In genomic region chr10:128420623-128421022, GRCh38 we compare ENCODE assay signal across 19 cellular contexts.
DNase-seq lines count a peak whose midpoint lies in the region; ATAC-seq and TF ChIP-seq lines count a peak whose summit lies in the region.
"Had no signal": no experiment of that assay in that cellular context is flagged by ENCODE, and none has a peak within 500 bp of the region (broad histone marks: within the 10 kb centered on the region; RNA-seq: fewer than 3 reads in every experiment).

No MANE protein-coding gene starts in this region.

- DNase-seq in NCI-H2171 treated with DMSO at 0.1 percent for 48 hours (lab: John Stamatoyannopoulos, UW) (peak; percentile 2), NCI-H2171 (lab: John Stamatoyannopoulos, UW) (no peak), LNCaP clone FGC (ENCODE audit: low read depth) (peak; percentile 84), left lobe of liver (ENCODE audit: low spot score) (no peak), NCI-H524 treated with DMSO at 0.1 percent for 48 hours (lab: John Stamatoyannopoulos, UW) (no peak), NCI-H1694 (lab: John Stamatoyannopoulos, UW) (no peak)
- DNase-seq: Caco-2; CD4-positive, CD25-positive, alpha-beta regulatory T cell; CD8-positive, alpha-beta T cell; DMS153; DND-41; HFFc6 had no signal

- no peak for TF ChIP-seq CTCF in LNCaP clone FGC (IDR thresholded peaks at IDR 0.05; ENCODE audit: control insufficient read depth, extremely low read depth, insufficient read depth)
- TF ChIP-seq CTCF in VCaP (conservative IDR thresholded peaks at IDR 0.05): no peak

- peak; percentile 66 for ATAC-seq in left lobe of liver
- ATAC-seq in HG02840 (IDR thresholded peaks at IDR 0.05; ENCODE audit: low FRiP score, unreplicated experiment): no peak
- ATAC-seq: CD8-positive, alpha-beta T cell; GM23338 had no signal

- H3K4me3 ChIP-seq in LNCaP clone FGC (ENCODE audit: low read depth, low read length): no peak overlapping the region
- H3K4me3 ChIP-seq: BLaER1, GM23338, HAP-1 had no signal

- H3K27ac ChIP-seq in VCaP: peak overlapping the region; percentile 25; the same call in 1 of the 2 replicates
- H3K27ac ChIP-seq: 22Rv1, BLaER1, C4-2B had no signal

Comparison
In these comparisons a context has a peak if more than half of its experiments do, and no peak if none do; other contexts are left out.
1. DNase-seq: peak in NCI-H2171 treated with DMSO at 0.1 percent for 48 hours (single experiment) and LNCaP clone FGC (single experiment); none in NCI-H2171 (single experiment), left lobe of liver (single experiment), NCI-H524 treated with DMSO at 0.1 percent for 48 hours (single experiment) and NCI-H1694 (single experiment).